8 cellular contexts compared by ENCODE assay signal in genomic region chr11:117230981-117231636, GRCh38. TPM values are rescaled to one million over a fixed set of nuclear protein-coding genes. Genes with fewer than 3 reads are reported as not detected.
DNase-seq lines count a peak whose midpoint lies in the region; ATAC-seq and TF ChIP-seq lines count a peak whose summit lies in the region.

No MANE protein-coding gene starts in this region.

- peak overlapping the region; percentile 82 to 94 for H3K4me3 ChIP-seq in mesenchymal stem cell (ENCODE audit: insufficient read depth in 1 of 2, low read depth in 1 of 2, low read length in 2 of 2)
- peak overlapping the region; percentile 92 for H3K4me3 ChIP-seq in upper lobe of right lung

- peaks cover 54% of the 10 kb centered on the region for H3K4me1 Mint-ChIP-seq in activated naive CD4-positive, alpha-beta T cell treated with anti-CD3 and anti-CD28 coated beads, Interleukin-2, amount 10 ng/mL, durations not matched to agents 7 days and 5 days
- H3K4me1 Mint-ChIP-seq in brain, result peaks cover 40% of the 10 kb centered on the region

- ATAC-seq in upper lobe of right lung (no peak), GM19324 (IDR thresholded peaks at IDR 0.05; ENCODE audit: low FRiP score, unreplicated experiment) (no peak)

- no peak overlapping the region for H2BK15ac ChIP-seq in mesenchymal stem cell (ENCODE audit: low read depth, poor library complexity, severe bottlenecking)

- H4K8ac ChIP-seq in mesenchymal stem cell (ENCODE audit: low read length), result no peak overlapping the region

- no peak overlapping the region for H3K4ac ChIP-seq in mesenchymal stem cell (ENCODE audit: low read depth in 1 of 2, low read length in 2 of 2)

- CTCF ChIA-PET in activated naive CD4-positive, alpha-beta T cell treated with anti-CD3 and anti-CD28 coated beads, Interleukin-2, amount 10 ng/mL, durations not matched to agents 7 days and 5 days (lab: Charles Lee), result interaction anchor here (0.7 to 12.1 kb wide), 4 partner anchors 51 to 96 kb away, joined by 3 to 111 read pairs (median 3); partner anchors contain the start of genes CEP164, PAFAH1B2 and SIDT2

- H2AFZ ChIP-seq in mesenchymal stem cell (ENCODE audit: low read depth, low read length), result no peak overlapping the region

- WGBS in mesenchymal stem cell, result 54% methylated on average over 4 of the region's 4 CpGs

- peak overlapping the region; percentile 99 for H3K4me3 Mint-ChIP-seq in activated naive CD4-positive, alpha-beta T cell treated with anti-CD3 and anti-CD28 coated beads, Interleukin-2, amount 10 ng/mL, durations not matched to agents 7 days and 5 days
- H3K4me3 Mint-ChIP-seq in brain, result peak overlapping the region; percentile 92 to 100 (median 95)

- H2BK5ac ChIP-seq in mesenchymal stem cell (ENCODE audit: low read depth, low read length, poor library complexity, severe bottlenecking), result no peak overlapping the region

- H2AK5ac ChIP-seq in mesenchymal stem cell (ENCODE audit: low read length, severe bottlenecking), result no peak overlapping the region

- no peaks in the 10 kb centered on the region for H3K9me3 Mint-ChIP-seq in activated naive CD4-positive, alpha-beta T cell treated with anti-CD3 and anti-CD28 coated beads, Interleukin-2, amount 10 ng/mL, durations not matched to agents 7 days and 5 days
- no peaks in the 10 kb centered on the region for H3K9me3 Mint-ChIP-seq in brain

- H3K4me2 ChIP-seq in mesenchymal stem cell (ENCODE audit: low read length, poor library complexity, severe bottlenecking), result peak overlapping the region; percentile 91

- no peak overlapping the region for H2BK12ac ChIP-seq in mesenchymal stem cell (ENCODE audit: low read length in 2 of 2)

- H3K79me1 ChIP-seq in mesenchymal stem cell (replicated peaks; ENCODE audit: low read length, poor library complexity, severe bottlenecking), result peaks cover 22% of the 10 kb centered on the region

- H3K9me3 ChIP-seq in mesenchymal stem cell (ENCODE audit: control insufficient read depth, low read length), result no peaks in the 10 kb centered on the region
- no peaks in the 10 kb centered on the region for H3K9me3 ChIP-seq in upper lobe of right lung

- peaks cover 4% of the 10 kb centered on the region for H3K27me3 Mint-ChIP-seq in activated naive CD4-positive, alpha-beta T cell treated with anti-CD3 and anti-CD28 coated beads, Interleukin-2, amount 10 ng/mL, durations not matched to agents 7 days and 5 days
- H3K27me3 Mint-ChIP-seq in brain, result peaks cover 12% of the 10 kb centered on the region

- peaks cover 32 to 38% of the 10 kb centered on the region in 2 experiments for H3K36me3 ChIP-seq in mesenchymal stem cell (ENCODE audit: control insufficient read depth in 1 of 2, insufficient read depth in 2 of 2, low read depth in 1 of 2, low read length in 2 of 2)
- peaks cover 38% of the 10 kb centered on the region for H3K36me3 ChIP-seq in upper lobe of right lung

- H4K91ac ChIP-seq in mesenchymal stem cell (ENCODE audit: low read length), result no peak overlapping the region

- H3K4me1 ChIP-seq in mesenchymal stem cell (ENCODE audit: control insufficient read depth, insufficient read depth, low read depth, low read length) (peaks cover 1% of the 10 kb centered on the region), upper lobe of right lung (peaks cover 14% of the 10 kb centered on the region)

- H3K27ac Mint-ChIP-seq in activated naive CD4-positive, alpha-beta T cell treated with anti-CD3 and anti-CD28 coated beads, Interleukin-2, amount 10 ng/mL, durations not matched to agents 7 days and 5 days, result peak overlapping the region; percentile 99
- H3K27ac Mint-ChIP-seq in brain, result peak overlapping the region; percentile 91 to 98 (median 95)

- peak overlapping the region; percentile 50 for H3K27ac ChIP-seq in mesenchymal stem cell (ENCODE audit: low read length, poor library complexity, severe bottlenecking)
- H3K27ac ChIP-seq in upper lobe of right lung, result peak overlapping the region; percentile 95

- H3K9ac ChIP-seq in mesenchymal stem cell (ENCODE audit: low read length), result peak overlapping the region; percentile 98

- intact Hi-C loops in upper lobe of right lung (cut with DNase I), result no loop called here

- peaks cover 48% of the 10 kb centered on the region for H3K36me3 Mint-ChIP-seq in activated naive CD4-positive, alpha-beta T cell treated with anti-CD3 and anti-CD28 coated beads, Interleukin-2, amount 10 ng/mL, durations not matched to agents 7 days and 5 days
- peaks cover 27% of the 10 kb centered on the region for H3K36me3 Mint-ChIP-seq in brain

- TF ChIP-seq CTCF in brain (conservative IDR thresholded peaks at IDR 0.05), result no peak
- no peak for TF ChIP-seq CTCF in upper lobe of right lung (IDR thresholded peaks at IDR 0.05)

- no peak overlapping the region for H3K23ac ChIP-seq in mesenchymal stem cell (ENCODE audit: low read length in 2 of 2)

- no peaks in the 10 kb centered on the region for H3K27me3 ChIP-seq in mesenchymal stem cell (ENCODE audit: control insufficient read depth in 1 of 2, insufficient read depth in 1 of 2, low read length in 2 of 2)
- H3K27me3 ChIP-seq in upper lobe of right lung, result no peaks in the 10 kb centered on the region

- DNase-seq in activated naive CD4-positive, alpha-beta T cell treated with anti-CD3 and anti-CD28 coated beads, Interleukin-2, amount 10 ng/mL, durations not matched to agents 7 days and 5 days, result no peak
- DNase-seq in activated naive CD4-positive, alpha-beta T cell treated with Interleukin-2 at 50 U/mL for 16 hours, result no peak
- DNase-seq in mesenchymal stem cell (no peak), upper lobe of right lung (no peak), NCI-H2081 treated with DMSO at 0.1 percent for 48 hours (lab: John Stamatoyannopoulos, UW) (no peak), ecto neural progenitor cell (ENCODE audit: low spot score) (no peak)

- peak overlapping the region in 1 of 2 experiments; percentile 68 for H3K18ac ChIP-seq in mesenchymal stem cell (ENCODE audit: low read depth in 1 of 2, low read length in 2 of 2)

- no peak overlapping the region for H2BK120ac ChIP-seq in mesenchymal stem cell (ENCODE audit: low read depth, low read length)

- H3K14ac ChIP-seq in mesenchymal stem cell (ENCODE audit: low read length in 2 of 2), result no peak overlapping the region

RNA-seq across cellular contexts. Expression of gene PCSK7, which starts 0.8 kb away (rescaled TPM):
- polyA plus RNA-seq in brain (ENCODE audit: insufficient read depth, low read depth, low replicate concordance), result 20.5 TPM
- polyA plus RNA-seq in mesenchymal stem cell (2013, experiment 1 of 2), result 18.3 TPM
- polyA plus RNA-seq in mesenchymal stem cell (2013, experiment 2 of 2), result 17.5 TPM
- total RNA-seq in upper lobe of right lung, result 57.8 TPM

RNA-seq across cellular contexts. Expression of gene RNF214, which starts 1.4 kb away (rescaled TPM):
- polyA plus RNA-seq in brain (ENCODE audit: insufficient read depth, low read depth, low replicate concordance), result 20.7 TPM
- 13.9 TPM for polyA plus RNA-seq in mesenchymal stem cell (2013, experiment 1 of 2)
- 13.3 TPM for polyA plus RNA-seq in mesenchymal stem cell (2013, experiment 2 of 2)
- 27.1 TPM for total RNA-seq in upper lobe of right lung

RNA-seq across cellular contexts. Expression of gene TAGLN, which starts 31.9 kb away (rescaled TPM):
- 122 TPM for polyA plus RNA-seq in brain (ENCODE audit: insufficient read depth, low read depth, low replicate concordance)
- 563 TPM for polyA plus RNA-seq in mesenchymal stem cell (2013, experiment 1 of 2)
- 558 TPM for polyA plus RNA-seq in mesenchymal stem cell (2013, experiment 2 of 2)
- 465 TPM for total RNA-seq in upper lobe of right lung

RNA-seq across cellular contexts. Expression of gene SIDT2, which starts 52.6 kb away (rescaled TPM):
- polyA plus RNA-seq in brain (ENCODE audit: insufficient read depth, low read depth, low replicate concordance), result 22.4 TPM
- polyA plus RNA-seq in mesenchymal stem cell (2013, experiment 1 of 2), result 32.2 TPM
- polyA plus RNA-seq in mesenchymal stem cell (2013, experiment 2 of 2), result 32.8 TPM
- total RNA-seq in upper lobe of right lung, result 107 TPM
